Comparison of ENCODE assay signal across 27 cellular contexts in genomic region chr4:4784379-4784778, GRCh38.
DNase-seq lines count a peak whose midpoint lies in the region; ATAC-seq and TF ChIP-seq lines count a peak whose summit lies in the region.
"Had no signal": no experiment of that assay in that cellular context is flagged by ENCODE, and none has a peak within 500 bp of the region (broad histone marks: within the 10 kb centered on the region; RNA-seq: fewer than 3 reads in every experiment).

No MANE protein-coding gene starts in this region.

- H3K56ac ChIP-seq in IMR-90 (ENCODE audit: extremely low read depth, insufficient read depth, low read length): no peak overlapping the region

- H2AFZ ChIP-seq in IMR-90 (replicated peaks; ENCODE audit: low read length, poor library complexity): peak overlapping the region; percentile 17
- no peak overlapping the region for H2AFZ ChIP-seq in SK-N-SH (ENCODE audit: low read depth)
- no peak overlapping the region for H2AFZ ChIP-seq in neuronal stem cell (ENCODE audit: low read length)

- H3K18ac ChIP-seq in IMR-90 (ENCODE audit: low read depth, low read length) (no peak overlapping the region), neuronal stem cell (ENCODE audit: low read length) (no peak overlapping the region)

- H3K4me2 ChIP-seq in IMR-90 (ENCODE audit: low read depth, low read length) (no peak overlapping the region), SK-N-SH (no peak overlapping the region), neuronal stem cell (ENCODE audit: insufficient read depth, low read length, poor library complexity, severe bottlenecking) (peak overlapping the region; percentile 30)

- no peak overlapping the region for H3K4me3 ChIP-seq in IMR-90 (ENCODE audit: insufficient read depth, low read depth, low read length)
- H3K4me3 ChIP-seq in SK-N-SH (ENCODE audit: low read depth in 2 of 2, low read length in 1 of 2): no peak overlapping the region
- no peak overlapping the region for H3K4me3 ChIP-seq in neuronal stem cell (ENCODE audit: low read length in 2 of 2)
- H3K4me3 ChIP-seq: SK-N-MC had no signal

- ATAC-seq in IMR-90 (ENCODE audit: low read depth): no peak
- ATAC-seq: Panc1 had no signal

- CTCF ChIA-PET in IMR-90 (lab: Yijun Ruan, JAX): no interaction called here
- CTCF ChIA-PET in SK-N-SH (lab: Yijun Ruan, JAX): interaction anchor here (0.8 to 1.8 kb wide), 5 partner anchors 8 to 296 kb away, joined by 3 to 5 read pairs (median 4); no protein-coding TSS in a partner anchor

- dilution Hi-C loops in IMR-90 (cut with HindIII; ENCODE audit: low sequenced_read_pairs, unreplicated experiment): no loop called here

- TF ChIP-seq RAD21 in IMR-90 (IDR thresholded peaks at IDR 0.05; ENCODE audit: low read length): no peak
- peak; percentile 28 for TF ChIP-seq RAD21 in SK-N-SH (IDR thresholded peaks at IDR 0.05; ENCODE audit: low read length)

- H3K4me1 ChIP-seq in IMR-90 (ENCODE audit: control insufficient read depth, insufficient read depth, low read length) (peaks cover 3% of the 10 kb centered on the region; the same call in 1 of the 2 replicates), SK-N-SH (ENCODE audit: control insufficient read depth in 1 of 2, insufficient read depth in 2 of 2, low read depth in 1 of 2, low read length in 1 of 2) (peaks cover 0 to 33% of the 10 kb centered on the region in 2 experiments; a peak in 2 of 4 replicates), neuronal stem cell (ENCODE audit: control insufficient read depth in 2 of 2, insufficient read depth in 1 of 2, low read depth in 1 of 2, low read length in 2 of 2) (peaks cover 0 to 12% of the 10 kb centered on the region in 2 donors)

- H3K79me1 ChIP-seq in IMR-90 (ENCODE audit: low read depth in 1 of 2, low read length in 2 of 2) (no peaks in the 10 kb centered on the region), neuronal stem cell (ENCODE audit: low read depth, low read length) (no peaks in the 10 kb centered on the region)

- peak in 1 of 2 experiments; percentile 74; a peak in 2 of 4 replicates for TF ChIP-seq EP300 in SK-N-SH (IDR thresholded peaks at IDR 0.05; ENCODE audit: borderline replicate concordance in 1 of 2, low read depth in 1 of 2, low read length in 1 of 2)

- H3K27ac ChIP-seq in IMR-90 (ENCODE audit: insufficient read depth, low read length) (no peak overlapping the region), SK-N-SH (ENCODE audit: low read depth in 2 of 2, low read length in 1 of 2) (peak overlapping the region in 1 of 2 experiments; percentile 20; a peak in 1 of 4 replicates), neuronal stem cell (replicated peaks; ENCODE audit: low read length) (no peak overlapping the region)
- H3K27ac ChIP-seq: C4-2B, HL-60, SK-N-MC had no signal

- no peak overlapping the region for H2AK9ac ChIP-seq in IMR-90 (replicated peaks; ENCODE audit: low read depth, low read length, poor library complexity)

- no peak overlapping the region for H4K91ac ChIP-seq in IMR-90 (ENCODE audit: insufficient read depth, low read depth, low read length)
- H4K91ac ChIP-seq in neuronal stem cell (ENCODE audit: low read depth, low read length, poor library complexity): no peak overlapping the region

- H2BK120ac ChIP-seq in IMR-90 (ENCODE audit: low read depth, low read length) (no peak overlapping the region), neuronal stem cell (ENCODE audit: low read depth, low read length) (no peak overlapping the region)

- H2BK12ac ChIP-seq in neuronal stem cell (ENCODE audit: low read length): no peak overlapping the region

- TF ChIP-seq POLR2A in IMR-90 (IDR thresholded peaks at IDR 0.05; ENCODE audit: low read depth, low read length): no peak

- no peaks in the 10 kb centered on the region for H3K9me1 ChIP-seq in IMR-90 (ENCODE audit: insufficient read depth, low read length)

- H2BK15ac ChIP-seq in IMR-90 (ENCODE audit: low read depth, low read length) (no peak overlapping the region), neuronal stem cell (ENCODE audit: low read length) (no peak overlapping the region)

- H3K79me2 ChIP-seq in SK-N-SH (ENCODE audit: insufficient read depth): no peaks in the 10 kb centered on the region

- 57% methylated on average over 1 of the region's 5 CpGs; no CpG with 5 or more reads in 1 of the 2 experiments for WGBS in IMR-90 (ENCODE audit: extremely low coverage in 2 of 2, insufficient read length in 1 of 2), 2 experiments
- WGBS in SK-N-SH (ENCODE audit: low lambda C conversion rate): 33% methylated on average over 4 of the region's 5 CpGs
- WGBS in neuronal stem cell (ENCODE audit: extremely low coverage in 2 of 2, insufficient read length in 2 of 2, insufficient replicate concordance in 1 of 2), 2 donors: no CpG with 5 or more reads among the region's 5 CpGs

- DNase-seq in IMR-90 (no peak), SK-N-SH (peak; percentile 87), iPS-NIHi11 (ENCODE audit: low spot score) (peak; percentile 45), neuronal stem cell (ENCODE audit: low spot score) (no peak), Kasumi-1 (lab: John Stamatoyannopoulos, UW) (no peak), glomerular visceral epithelial cell (ENCODE audit: extremely low spot score) (no peak), NCI-H2227 (lab: John Stamatoyannopoulos, UW; ENCODE audit: unreplicated experiment) (no peak)
- DNase-seq in activated naive CD4-positive, alpha-beta T cell treated with Interleukin-2 at 50 U/mL for 16 hours: no peak
- DNase-seq: CD8-positive, alpha-beta memory T cell; DMS 273 treated with DMSO at 0.1 percent for 48 hours; DMS79; EL; GF-D8; Karpas-422; NCI-H1092 treated with DMSO at 0.1 percent for 48 hours; NCI-H1436; NCI-H187; NCI-H2081 treated with DMSO at 0.1 percent for 48 hours; NCI-H2171; NCI-H345; NCI-H524; NCI-H748 treated with DMSO at 0.1 percent for 48 hours; SHP77 treated with DMSO at 0.1 percent for 48 hours had no signal

- H3K9ac ChIP-seq in IMR-90 (ENCODE audit: low read depth, low read length) (no peak overlapping the region), SK-N-SH (no peak overlapping the region), neuronal stem cell (ENCODE audit: low read depth, low read length, poor library complexity) (peak overlapping the region; percentile 32)

- H3K4ac ChIP-seq in IMR-90 (ENCODE audit: low read depth, low read length) (no peak overlapping the region), neuronal stem cell (ENCODE audit: low read length) (no peak overlapping the region)

- H4K8ac ChIP-seq in IMR-90 (ENCODE audit: low read depth in 2 of 2, low read length in 2 of 2) (no peak overlapping the region), neuronal stem cell (ENCODE audit: low read depth, low read length) (no peak overlapping the region)

- no peak overlapping the region for H3K14ac ChIP-seq in IMR-90 (replicated peaks; ENCODE audit: low read depth, low read length)
- no peak overlapping the region for H3K14ac ChIP-seq in neuronal stem cell (ENCODE audit: low read length)

- no peak overlapping the region for H2BK20ac ChIP-seq in IMR-90 (ENCODE audit: low read depth, low read length)

- no peak overlapping the region for H2AK5ac ChIP-seq in IMR-90 (ENCODE audit: low read depth, low read length)
- H2AK5ac ChIP-seq in neuronal stem cell (ENCODE audit: low read depth, low read length): peak overlapping the region; percentile 71

- no TSS peak for BruUV-seq in IMR-90 (replicated peaks; lab: Mats Ljungman, UMichigan)

- H4K5ac ChIP-seq in IMR-90 (ENCODE audit: low read depth, low read length): no peak overlapping the region

- no peaks in the 10 kb centered on the region; the same call in 1 of the 2 replicates for H3K27me3 ChIP-seq in IMR-90 (ENCODE audit: control insufficient read depth, insufficient read depth, low read length)
- no peaks in the 10 kb centered on the region for H3K27me3 ChIP-seq in SK-N-SH (ENCODE audit: insufficient read depth)
- peaks cover 0 to 17% (median 0%) of the 10 kb centered on the region in 3 experiments for H3K27me3 ChIP-seq in neuronal stem cell (ENCODE audit: control insufficient read depth in 3 of 3, insufficient read depth in 3 of 3, low read depth in 1 of 3, low read length in 3 of 3)

- H3K23ac ChIP-seq in IMR-90 (ENCODE audit: low read depth, low read length) (no peak overlapping the region), neuronal stem cell (ENCODE audit: low read depth, low read length, poor library complexity) (no peak overlapping the region)

- intact Hi-C loops in IMR-90 (cut with micrococcal nuclease): no loop called here

- H3K36me3 ChIP-seq in IMR-90 (ENCODE audit: control insufficient read depth, insufficient read depth, low read length) (no peaks in the 10 kb centered on the region), SK-N-SH (replicated peaks in 1 of 2; ENCODE audit: control insufficient read depth in 1 of 2, insufficient read depth in 2 of 2, low read length in 1 of 2) (no peaks in the 10 kb centered on the region), neuronal stem cell (replicated peaks in 1 of 2; ENCODE audit: control insufficient read depth in 2 of 2, insufficient read depth in 2 of 2, low read length in 2 of 2) (no peaks in the 10 kb centered on the region)

- peaks cover 6% of the 10 kb centered on the region for H3K9me3 ChIP-seq in IMR-90 (ENCODE audit: control insufficient read depth, insufficient read depth, low read length)
- no peaks in the 10 kb centered on the region for H3K9me3 ChIP-seq in SK-N-SH
- H3K9me3 ChIP-seq in neuronal stem cell (replicated peaks in 1 of 2; ENCODE audit: control insufficient read depth in 2 of 2, insufficient read depth in 1 of 2, low read depth in 1 of 2, low read length in 2 of 2): peaks cover 8% of the 10 kb centered on the region in 2 donors

- H4K20me1 ChIP-seq in IMR-90 (ENCODE audit: insufficient read depth, low read length): no peaks in the 10 kb centered on the region
- H4K20me1 ChIP-seq in SK-N-SH (ENCODE audit: insufficient read depth): no peaks in the 10 kb centered on the region

- POLR2A ChIA-PET in IMR-90 (lab: Charles Lee; ENCODE audit: unreplicated experiment): no interaction called here
- POLR2A ChIA-PET in SK-N-SH (lab: Yijun Ruan, JAX): no interaction called here

- no peaks in the 10 kb centered on the region for H3F3A ChIP-seq in SK-N-SH (replicated peaks; ENCODE audit: insufficient read depth)

- in situ Hi-C loops in IMR-90 (cut with MboI; ENCODE audit: low sequenced_read_pairs): no loop called here

- H2BK5ac ChIP-seq in IMR-90 (ENCODE audit: low read depth, low read length, poor library complexity, severe bottlenecking) (no peak overlapping the region), neuronal stem cell (ENCODE audit: low read length) (no peak overlapping the region)

- TF ChIP-seq CTCF in IMR-90 (conservative IDR thresholded peaks at IDR 0.05; ENCODE audit: low read depth, low read length): no peak
- no peak for TF ChIP-seq CTCF in SK-N-SH (IDR thresholded peaks at IDR 0.05)

- no peaks in the 10 kb centered on the region for H3K9me2 ChIP-seq in SK-N-SH

TF ChIP-seq in IMR-90, 13 proteins besides CTCF, POLR2A, EP300 and RAD21 (continues in another document):
- TF ChIP-seq MAZ (IDR thresholded peaks at IDR 0.05; ENCODE audit: borderline replicate concordance, low read depth, low read length): no peak
- TF ChIP-seq NFE2L2 (IDR thresholded peaks at IDR 0.05; ENCODE audit: low read depth, low read length): no peak
- TF ChIP-seq MXI1 (IDR thresholded peaks at IDR 0.05; ENCODE audit: borderline replicate concordance, low read depth, low read length): no peak

TF ChIP-seq in SK-N-SH, 30 proteins besides CTCF, POLR2A, EP300 and RAD21 (continues in another document):
- no peak for TF ChIP-seq EZH2phosphoT487 (IDR thresholded peaks at IDR 0.05; ENCODE audit: borderline replicate concordance, low read depth)
- TF ChIP-seq GATA2 (CRISPR knock-in tag; IDR thresholded peaks at IDR 0.05): peak; percentile 96
- no peak for TF ChIP-seq SMC3 (IDR thresholded peaks at IDR 0.05; ENCODE audit: low read depth, low read length)

Comparison
In these comparisons a context has a peak if more than half of its experiments do, and no peak if none do; other contexts are left out.
1. DNase-seq: peak in SK-N-SH (single experiment) and iPS-NIHi11 (single experiment); none in IMR-90 (single experiment), neuronal stem cell (single experiment), Kasumi-1 (0 of 2), glomerular visceral epithelial cell (single experiment), activated naive CD4-positive, alpha-beta T cell treated with Interleukin-2 at 50 U/mL for 16 hours (single experiment) and NCI-H2227 (single experiment).